Comparison of ENCODE assay signal across 8 cellular contexts in the genomic region with DNA sequence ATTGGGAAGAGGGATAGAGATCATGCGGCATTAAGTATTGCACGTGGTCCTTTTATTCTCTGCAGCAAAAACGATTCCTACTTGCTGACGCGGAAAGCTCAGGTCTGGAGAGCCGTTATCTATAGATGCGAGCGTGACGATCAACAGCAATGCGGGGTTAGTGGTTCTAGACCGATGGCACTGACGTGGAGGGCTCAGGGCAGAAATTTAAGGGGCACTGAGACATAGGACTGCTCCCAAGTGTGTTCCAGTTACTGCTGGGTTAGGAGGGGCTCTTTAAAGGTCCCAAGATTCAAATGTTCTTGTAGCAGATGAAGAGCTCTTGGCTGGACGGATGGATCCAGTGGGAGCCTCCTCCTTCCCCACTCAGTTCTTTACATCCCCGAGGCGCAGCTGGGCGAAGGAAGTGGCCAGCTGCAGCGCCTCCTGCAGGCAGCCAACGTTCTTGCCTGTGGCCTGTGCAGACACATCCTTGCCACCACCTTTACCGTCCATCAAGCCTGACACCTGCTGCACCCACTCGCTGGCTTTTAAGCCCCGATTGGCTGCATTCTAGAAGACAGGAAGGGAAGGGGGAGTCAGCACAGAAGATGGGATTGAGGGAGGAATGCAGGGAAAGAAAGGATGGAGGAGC. TPM values are rescaled to one million over a fixed set of nuclear protein-coding genes. Genes with fewer than 3 reads are reported as not detected.
DNase-seq lines count a peak whose midpoint lies in the region; ATAC-seq, FAIRE-seq and TF ChIP-seq lines count a peak whose summit lies in the region.

No MANE protein-coding gene starts in this region.

- H3K9me3 Mint-ChIP-seq in activated CD4-positive, alpha-beta memory T cell treated with anti-CD3 and anti-CD28 coated beads for 36 hours = no peaks in the 10 kb centered on the region

- DNase-seq in H54 (ENCODE audit: insufficient read length, low spot score) (peak; percentile 33), islet precursor cell (peak; percentile 73), midbrain (lab: John Stamatoyannopoulos, UW) (no peak), middle frontal gyrus (ENCODE audit: extremely low spot score, low spot score) (no peak), mucosa of gallbladder (ENCODE audit: low spot score) (no peak)
- DNase-seq in activated CD4-positive, alpha-beta memory T cell treated with anti-CD3 and anti-CD28 coated beads for 36 hours = peak; percentile 41

- H3K27ac Mint-ChIP-seq in activated CD4-positive, alpha-beta memory T cell treated with anti-CD3 and anti-CD28 coated beads for 36 hours = peak overlapping the region; percentile 94

- H3K27ac ChIP-seq in C4-2B = peak overlapping the region; percentile 91; the same call in 1 of the 2 replicates

- POLR2A ChIA-PET in activated CD4-positive, alpha-beta memory T cell treated with anti-CD3 and anti-CD28 coated beads for 36 hours (lab: Charles Lee) = interaction anchor here (1.2 to 2.3 kb wide), 5 partner anchors 19 to 272 kb away, joined by 3 to 10 read pairs (median 7); a partner anchor contains a TSS

- no peak for TF ChIP-seq POLR2A in H54 (IDR thresholded peaks at IDR 0.05; ENCODE audit: low read depth, low read length)

- H3K36me3 Mint-ChIP-seq in activated CD4-positive, alpha-beta memory T cell treated with anti-CD3 and anti-CD28 coated beads for 36 hours = peaks cover 43% of the 10 kb centered on the region

- CTCF ChIA-PET in activated CD4-positive, alpha-beta memory T cell treated with anti-CD3 and anti-CD28 coated beads for 36 hours (lab: Charles Lee) = interaction anchor here (0.6 to 5.3 kb wide), 18 partner anchors 10 to 312 kb away, joined by 3 to 26 read pairs (median 5); a partner anchor contains a TSS

- TF ChIP-seq CTCF in C4-2B (conservative IDR thresholded peaks at IDR 0.05) = peak; percentile 7; the same call in 1 of the 2 replicates

- no peak overlapping the region for H3K4me3 Mint-ChIP-seq in activated CD4-positive, alpha-beta memory T cell treated with anti-CD3 and anti-CD28 coated beads for 36 hours

- intact Hi-C loops in activated CD4-positive, alpha-beta memory T cell treated with anti-CD3 and anti-CD28 coated beads for 36 hours (cut with micrococcal nuclease) = loop anchor here (1.0 to 10.0 kb wide), 3 partner anchors 37 to 302 kb away; a partner anchor contains a TSS

- ATAC-seq in GM19035 (IDR thresholded peaks at IDR 0.05; ENCODE audit: unreplicated experiment) = no peak

- H3K27me3 Mint-ChIP-seq in activated CD4-positive, alpha-beta memory T cell treated with anti-CD3 and anti-CD28 coated beads for 36 hours = no peaks in the 10 kb centered on the region

- no peak for FAIRE-seq in H54 (lab: Jason Lieb, UNC)

- H3K4me1 Mint-ChIP-seq in activated CD4-positive, alpha-beta memory T cell treated with anti-CD3 and anti-CD28 coated beads for 36 hours (ENCODE audit: low read depth) = peaks cover 18% of the 10 kb centered on the region

RNA-seq across cellular contexts. Expression of a gene that starts 0.7 kb away (rescaled TPM):
- 10 to 100 TPM; 22.3 to 24.5 TPM for total RNA-seq in activated CD4-positive, alpha-beta memory T cell treated with anti-CD3 and anti-CD28 coated beads for 36 hours
- 19.5 TPM for total RNA-seq in mucosa of gallbladder

RNA-seq across cellular contexts. Expression of a gene that starts 36.8 kb away (rescaled TPM):
- total RNA-seq in activated CD4-positive, alpha-beta memory T cell treated with anti-CD3 and anti-CD28 coated beads for 36 hours = 100 to 1,000 TPM; 165 to 170 TPM
- total RNA-seq in mucosa of gallbladder = 85.4 TPM

RNA-seq across cellular contexts. Expression of a gene that starts 46.5 kb away (rescaled TPM):
- total RNA-seq in activated CD4-positive, alpha-beta memory T cell treated with anti-CD3 and anti-CD28 coated beads for 36 hours = 10 to 100 TPM; 31.2 to 36.6 TPM
- 23.9 TPM for total RNA-seq in mucosa of gallbladder

Comparison
In these comparisons a context has a peak if more than half of its experiments do, and no peak if none do; other contexts are left out.
1. DNase-seq: peak in H54 (single experiment), activated CD4-positive, alpha-beta memory T cell treated with anti-CD3 and anti-CD28 coated beads for 36 hours (single experiment) and islet precursor cell (single experiment); none in midbrain (single experiment), middle frontal gyrus (single experiment) and mucosa of gallbladder (single experiment).